In the genomic region with DNA sequence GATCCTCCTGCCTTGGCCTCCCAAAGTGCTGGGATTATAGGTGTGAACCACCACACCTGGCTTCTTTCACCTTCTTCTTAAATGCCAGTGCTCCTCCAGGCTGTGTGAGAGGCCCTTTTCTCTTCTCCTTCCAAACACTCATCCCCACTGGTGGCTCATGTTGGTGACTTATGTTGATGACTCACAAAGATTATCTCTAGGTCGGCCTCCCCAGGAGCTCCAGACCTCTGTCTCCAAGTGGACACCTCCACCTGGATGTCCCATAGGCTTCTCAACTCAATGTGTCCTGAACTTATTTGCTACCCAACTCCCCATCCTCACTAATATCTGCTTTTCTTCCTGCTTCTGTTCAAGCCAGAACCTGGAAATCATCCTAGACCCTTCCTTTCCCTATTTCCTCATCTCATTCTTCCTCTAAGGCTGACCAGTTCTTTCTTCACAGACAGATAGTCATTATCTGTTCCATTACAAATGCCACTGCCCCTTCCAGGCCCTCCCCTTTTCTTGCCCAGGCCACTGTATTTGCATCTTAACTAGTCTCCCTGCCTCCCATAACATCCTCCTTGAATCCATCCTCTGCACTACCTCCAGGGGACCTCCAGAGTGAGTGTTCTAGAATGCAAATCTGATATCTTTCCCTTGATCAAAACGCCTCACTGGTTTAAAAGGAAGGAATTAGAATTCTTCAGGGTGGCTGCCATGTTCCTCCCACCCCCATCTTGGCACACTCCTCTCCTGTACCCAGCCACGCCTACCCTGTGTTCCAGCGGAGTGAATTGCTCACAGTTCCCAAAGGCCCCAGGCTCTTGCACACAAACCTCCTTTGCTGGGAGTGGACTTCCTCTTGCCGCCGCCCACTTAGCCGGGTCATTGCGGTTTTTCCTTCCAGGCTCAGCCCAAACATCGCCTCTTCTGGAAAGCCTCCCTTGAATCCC, we compare ENCODE assay signal across 9 cellular contexts. TPM values are rescaled to one million over a fixed set of nuclear protein-coding genes. Genes with fewer than 3 reads are reported as not detected.
DNase-seq lines count a peak whose midpoint lies in the region; ATAC-seq and TF ChIP-seq lines count a peak whose summit lies in the region.
"Had no signal": no experiment of that assay in that cellular context is flagged by ENCODE, and none has a peak within 500 bp of the region (broad histone marks: within the 10 kb centered on the region; RNA-seq: fewer than 3 reads in every experiment).

No MANE protein-coding gene starts in this region.

- peaks cover under 1 to 25% of the 10 kb centered on the region in 2 donors for H3K9me3 Mint-ChIP-seq in activated naive CD4-positive, alpha-beta T cell treated with anti-CD3 and anti-CD28 coated beads, Interleukin-2, amount 50 U/mL, for 72 hours
- H3K9me3 Mint-ChIP-seq in activated naive CD4-positive, alpha-beta T cell treated with anti-CD3 and anti-CD28 coated beads, Interleukin-2, amount 10 ng/mL, durations not matched to agents 7 days and 5 days: peaks cover 12% of the 10 kb centered on the region
- peaks cover 6% of the 10 kb centered on the region for H3K9me3 Mint-ChIP-seq in chondrocyte (ENCODE audit: low read depth)

- H3K27ac Mint-ChIP-seq in activated naive CD4-positive, alpha-beta T cell treated with anti-CD3 and anti-CD28 coated beads, Interleukin-2, amount 50 U/mL, for 72 hours: peak overlapping the region; percentile 78 to 86
- H3K27ac Mint-ChIP-seq in activated naive CD4-positive, alpha-beta T cell treated with anti-CD3 and anti-CD28 coated beads, Interleukin-2, amount 10 ng/mL, durations not matched to agents 7 days and 5 days: no peak overlapping the region
- peak overlapping the region; percentile 47 for H3K27ac Mint-ChIP-seq in chondrocyte (ENCODE audit: unreplicated experiment)

- CTCF ChIA-PET in activated naive CD4-positive, alpha-beta T cell treated with anti-CD3 and anti-CD28 coated beads, Interleukin-2, amount 10 ng/mL, durations not matched to agents 7 days and 5 days (lab: Charles Lee): no interaction called here

- H3K4me3 ChIP-seq in lower leg skin (ENCODE audit: low read depth, poor library complexity, severe bottlenecking) (no peak overlapping the region), uterus (no peak overlapping the region)

- intact Hi-C loops in lower leg skin (cut with DNase I; ENCODE audit: low total_unique reads) (no loop called here), uterus (cut with DNase I; ENCODE audit: low total_unique reads) (no loop called here)

- H3K36me3 ChIP-seq in uterus: no peaks in the 10 kb centered on the region

- peak overlapping the region; percentile 82 to 87 for H3K27ac ChIP-seq in uterus

- H3K36me3 Mint-ChIP-seq in activated naive CD4-positive, alpha-beta T cell treated with anti-CD3 and anti-CD28 coated beads, Interleukin-2, amount 50 U/mL, for 72 hours: peaks cover 0 to 19% of the 10 kb centered on the region in 2 donors
- peaks cover 10% of the 10 kb centered on the region for H3K36me3 Mint-ChIP-seq in activated naive CD4-positive, alpha-beta T cell treated with anti-CD3 and anti-CD28 coated beads, Interleukin-2, amount 10 ng/mL, durations not matched to agents 7 days and 5 days
- no peaks in the 10 kb centered on the region for H3K36me3 Mint-ChIP-seq in chondrocyte (ENCODE audit: low read depth)
- H3K36me3 Mint-ChIP-seq: CD4-positive, CD25-positive, alpha-beta regulatory T cell had no signal

- no peaks in the 10 kb centered on the region for H3K9me3 ChIP-seq in uterus

- no peaks in the 10 kb centered on the region for H3K27me3 ChIP-seq in uterus

- ATAC-seq in activated naive CD4-positive, alpha-beta T cell treated with anti-CD3 and anti-CD28 coated beads, Interleukin-2, amount 50 U/mL, for 72 hours: peak in 1 of 2 donors; percentile 67
- no peak for ATAC-seq in GM21528 (IDR thresholded peaks at IDR 0.05; ENCODE audit: low FRiP score, unreplicated experiment)

- H3K4me1 ChIP-seq in uterus: no peaks in the 10 kb centered on the region

- TF ChIP-seq POLR2A in lower leg skin (IDR thresholded peaks at IDR 0.05) (no peak), uterus (IDR thresholded peaks at IDR 0.05) (no peak)

- 11 to 13% methylated on average over 9 of the region's 9 CpGs for WGBS in lower leg skin, 2 donors

- TF ChIP-seq CTCF in chondrocyte (IDR thresholded peaks at IDR 0.05) (no peak), lower leg skin (IDR thresholded peaks at IDR 0.05) (no peak), uterus (IDR thresholded peaks at IDR 0.05) (no peak)

- H3K4me1 Mint-ChIP-seq in activated naive CD4-positive, alpha-beta T cell treated with anti-CD3 and anti-CD28 coated beads, Interleukin-2, amount 10 ng/mL, durations not matched to agents 7 days and 5 days: peaks cover 33% of the 10 kb centered on the region
- peaks cover 32% of the 10 kb centered on the region for H3K4me1 Mint-ChIP-seq in chondrocyte (ENCODE audit: low read depth)

- peaks cover 34% of the 10 kb centered on the region for H3K27me3 Mint-ChIP-seq in activated naive CD4-positive, alpha-beta T cell treated with anti-CD3 and anti-CD28 coated beads, Interleukin-2, amount 10 ng/mL, durations not matched to agents 7 days and 5 days
- no peaks in the 10 kb centered on the region for H3K27me3 Mint-ChIP-seq in chondrocyte (ENCODE audit: low read depth)

- no peak for DNase-seq in activated naive CD4-positive, alpha-beta T cell treated with anti-CD3 and anti-CD28 coated beads, Interleukin-2, amount 50 U/mL, for 72 hours (ENCODE audit: low spot score in 2 of 2)
- DNase-seq in activated naive CD4-positive, alpha-beta T cell treated with anti-CD3 and anti-CD28 coated beads, Interleukin-2, amount 10 ng/mL, durations not matched to agents 7 days and 5 days: no peak
- DNase-seq in chondrocyte (ENCODE audit: low spot score): no peak
- DNase-seq in lower leg skin (ENCODE audit: low spot score in 2 of 2): peak; percentile 89 to 96
- DNase-seq in uterus: peak; percentile 73 to 80
- DNase-seq in activated CD4-positive, CD25-positive, alpha-beta regulatory T cell treated with anti-CD3 and anti-CD28 coated beads, Interleukin-2, amount 50 U/mL, for 72 hours: no peak
- no peak for DNase-seq in NCI-H82 (lab: John Stamatoyannopoulos, UW)
- DNase-seq: CD4-positive, CD25-positive, alpha-beta regulatory T cell had no signal

- H3K4me3 Mint-ChIP-seq in activated naive CD4-positive, alpha-beta T cell treated with anti-CD3 and anti-CD28 coated beads, Interleukin-2, amount 10 ng/mL, durations not matched to agents 7 days and 5 days: no peak overlapping the region
- no peak overlapping the region for H3K4me3 Mint-ChIP-seq in chondrocyte (ENCODE audit: unreplicated experiment)

RNA-seq across cellular contexts. Expression of gene FBXO47, which starts 34.8 kb away (rescaled TPM):
- total RNA-seq in activated naive CD4-positive, alpha-beta T cell treated with anti-CD3 and anti-CD28 coated beads, Interleukin-2, amount 50 U/mL, for 72 hours: under 1 TPM in 1 of 2 donors, not detected in 1; 0.18 TPM
- total RNA-seq in chondrocyte: not detected in 3 replicates
- total RNA-seq in lower leg skin: not detected
- total RNA-seq in uterus: under 1 TPM in 1 of 4 donors, not detected in 3; 0.14 TPM
- total RNA-seq: CD4-positive, CD25-positive, alpha-beta regulatory T cell had no signal

Comparison
In these comparisons a context has a peak if more than half of its experiments do, and no peak if none do; other contexts are left out.
1. DNase-seq: peak in lower leg skin (2 of 2) and uterus (2 of 2); none in activated naive CD4-positive, alpha-beta T cell treated with anti-CD3 and anti-CD28 coated beads, Interleukin-2, amount 50 U/mL, for 72 hours (0 of 2), activated naive CD4-positive, alpha-beta T cell treated with anti-CD3 and anti-CD28 coated beads, Interleukin-2, amount 10 ng/mL, durations not matched to agents 7 days and 5 days (single experiment), chondrocyte (single experiment), activated CD4-positive, CD25-positive, alpha-beta regulatory T cell treated with anti-CD3 and anti-CD28 coated beads, Interleukin-2, amount 50 U/mL, for 72 hours (single experiment) and NCI-H82 (single experiment).